ENCODE assay signal across 13 cellular contexts in the genomic region with DNA sequence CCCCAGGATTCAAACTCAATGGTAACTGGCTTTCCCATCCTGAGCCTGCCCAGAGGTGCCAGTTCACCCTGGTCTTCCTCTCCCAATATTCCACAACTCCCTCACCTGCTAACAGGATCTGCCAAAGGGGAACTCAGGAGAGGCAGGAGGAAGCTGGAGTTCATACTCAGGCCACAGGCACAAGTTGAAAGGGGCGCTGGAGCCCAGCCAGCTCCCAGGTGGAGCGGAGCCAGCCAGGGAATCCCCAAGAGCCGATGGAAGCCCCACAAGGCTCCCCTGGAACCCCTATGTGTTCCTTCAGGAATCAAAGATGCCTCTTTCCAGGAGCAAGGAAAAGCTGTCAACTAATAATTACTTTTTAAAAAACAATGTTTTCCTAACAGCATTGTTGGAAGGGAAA.
"Had no signal": no experiment of that assay in that cellular context is flagged by ENCODE, and none has a peak within 500 bp of the region (broad histone marks: within the 10 kb centered on the region; RNA-seq: fewer than 3 reads in every experiment).

No MANE protein-coding gene starts in this region.

- DNase-seq: activated CD4-positive, alpha-beta T cell treated with anti-CD3 and anti-CD28 coated beads for 48 hours; activated naive CD4-positive, alpha-beta T cell treated with Interleukin-2 at 50 U/mL for 16 hours; activated naive CD8-positive, alpha-beta T cell treated with anti-CD3 and anti-CD28 coated beads, Interleukin-2, amount 50 U/mL, for 24 hours; caudate nucleus; cortex of kidney; effector memory CD8-positive, alpha-beta T cell; mesendoderm; stimulated activated CD4-positive, alpha-beta T cell treated with anti-CD3 and anti-CD28 coated beads, Interleukin-15, amount 100 ng/mL, for 24 hours; stimulated activated CD4-positive, alpha-beta T cell treated with anti-CD3 and anti-CD28 coated beads, Interleukin-4, amount 100 ng/mL, for 4 hours; tibial artery had no signal

- H3K4me1 ChIP-seq: neural progenitor cell had no signal

- H3K4me3 ChIP-seq: neural progenitor cell, pancreas, tibial artery had no signal

- H3K9me3 ChIP-seq: pancreas, tibial artery had no signal

- ATAC-seq: activated naive CD8-positive, alpha-beta T cell treated with anti-CD3 and anti-CD28 coated beads, Interleukin-2, amount 50 U/mL, for 24 hours; effector memory CD8-positive, alpha-beta T cell; pancreas; WTC11 had no signal

- H3K27me3 ChIP-seq: neural progenitor cell, pancreas, tibial artery had no signal

- H3K36me3 ChIP-seq: neural progenitor cell, pancreas, tibial artery had no signal

- H3K27ac ChIP-seq: neural progenitor cell, tibial artery had no signal
